ENCODE assay signal across 19 cellular contexts in the genomic region with DNA sequence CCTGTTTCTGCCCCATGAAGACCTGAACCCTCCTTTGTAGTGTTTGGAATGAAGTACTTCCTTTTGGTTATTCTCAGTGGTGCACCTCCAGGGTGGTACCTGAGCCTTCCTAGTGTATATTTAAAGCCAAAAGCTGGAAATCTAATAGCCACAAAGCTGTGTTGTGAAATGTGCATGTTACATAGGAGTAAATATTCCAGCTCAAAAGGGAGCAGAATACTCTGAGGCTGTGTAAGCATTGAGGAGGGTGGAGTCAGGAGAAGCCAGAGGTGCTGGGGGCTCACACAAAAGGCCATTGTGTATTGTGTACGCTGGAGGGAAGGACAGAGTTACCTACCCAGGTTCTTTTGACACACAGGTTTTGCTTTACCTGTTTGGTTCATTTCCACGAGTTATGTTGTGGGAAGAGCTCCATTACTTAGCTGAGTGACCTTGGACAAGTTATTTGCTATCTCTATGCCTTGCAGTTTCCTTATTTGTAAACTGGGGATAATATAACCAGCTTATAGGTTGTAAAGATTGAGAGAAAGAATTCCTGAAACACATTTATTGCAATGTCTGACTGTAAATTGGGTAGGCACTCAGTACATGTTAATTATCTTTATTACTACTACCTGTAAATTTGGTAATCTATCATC. TPM values are rescaled to one million over a fixed set of nuclear protein-coding genes. Genes with fewer than 3 reads are reported as not detected.
DNase-seq lines count a peak whose midpoint lies in the region; ATAC-seq and TF ChIP-seq lines count a peak whose summit lies in the region.
"Had no signal": no experiment of that assay in that cellular context is flagged by ENCODE, and none has a peak within 500 bp of the region (broad histone marks: within the 10 kb centered on the region; RNA-seq: fewer than 3 reads in every experiment).

No MANE protein-coding gene starts in this region.

- H3K27me3 ChIP-seq in body of pancreas = no peaks in the 10 kb centered on the region
- H3K27me3 ChIP-seq: SJCRH30 had no signal

- H3K27ac Mint-ChIP-seq in nephron progenitor cell = peak overlapping the region; percentile 59
- H3K27ac Mint-ChIP-seq: T-helper 17 cell had no signal

- H3K9me3 ChIP-seq in body of pancreas = no peaks in the 10 kb centered on the region
- H3K9me3 ChIP-seq: SJCRH30 had no signal

- no peak overlapping the region for H3K4me3 Mint-ChIP-seq in nephron progenitor cell
- H3K4me3 Mint-ChIP-seq: T-helper 17 cell had no signal

- no peak overlapping the region for H3K27ac ChIP-seq in body of pancreas
- H3K27ac ChIP-seq: SJCRH30 had no signal

- peaks cover 29% of the 10 kb centered on the region for H3K4me1 Mint-ChIP-seq in nephron progenitor cell

- peaks cover 3% of the 10 kb centered on the region for H3K4me1 ChIP-seq in body of pancreas
- H3K4me1 ChIP-seq: SJCRH30 had no signal

- TF ChIP-seq CTCF in body of pancreas (IDR thresholded peaks at IDR 0.05) (no peak), nephron progenitor cell (IDR thresholded peaks at IDR 0.05) (no peak)

- H3K36me3 Mint-ChIP-seq in nephron progenitor cell (ENCODE audit: low read depth) = peaks cover 6% of the 10 kb centered on the region

- H3K9me3 Mint-ChIP-seq in nephron progenitor cell = no peaks in the 10 kb centered on the region

- H3K4me3 ChIP-seq in body of pancreas = no peak overlapping the region
- H3K4me3 ChIP-seq: SJCRH30 had no signal

- intact Hi-C loops in body of pancreas (cut with DNase I) = no loop called here

- TF ChIP-seq POLR2A in body of pancreas (IDR thresholded peaks at IDR 0.05) = no peak

- peak; percentile 33 for ATAC-seq in body of pancreas
- ATAC-seq in GM18517 (IDR thresholded peaks at IDR 0.05; ENCODE audit: unreplicated experiment) = no peak
- no peak for ATAC-seq in HG03045 (IDR thresholded peaks at IDR 0.05; ENCODE audit: unreplicated experiment)
- ATAC-seq: Panc1, T-helper 17 cell had no signal

- no peaks in the 10 kb centered on the region for H3K36me3 ChIP-seq in body of pancreas (replicated peaks in 1 of 2; ENCODE audit: insufficient read depth in 1 of 2, low read depth in 2 of 2)
- H3K36me3 ChIP-seq: SJCRH30 had no signal

- WGBS in body of pancreas, 2 donors = 32 to 39% methylated on average over 2 of the region's 2 CpGs

- DNase-seq in ELF-1 (ENCODE audit: low read depth, low spot score) = peak; percentile 16
- peak; percentile 51 for DNase-seq in NCI-H146 (lab: John Stamatoyannopoulos, UW)
- DNase-seq in body of pancreas = no peak
- DNase-seq in nephron progenitor cell = no peak
- no peak for DNase-seq in AG08395 (ENCODE audit: low spot score)
- DNase-seq in GOT3 (lab: John Stamatoyannopoulos, UW) = no peak
- DNase-seq: C1 segment of cervical spinal cord, DND-41, HCEC 1CT, KG1, NCI-H1417 treated with DMSO at 0.1 percent for 48 hours, NCI-H2029 treated with DMSO at 0.1 percent for 48 hours, SJCRH30, T-helper 17 cell had no signal

- no peaks in the 10 kb centered on the region for H3K27me3 Mint-ChIP-seq in nephron progenitor cell (ENCODE audit: low read depth, poor library complexity)

RNA-seq across cellular contexts. Expression of a gene that starts 24.7 kb away (rescaled TPM):
- under 1 TPM in 1 of 2 donors, not detected in 1; 0.78 TPM for total RNA-seq in body of pancreas
- total RNA-seq: A673, NCI-H460, SJCRH30 had no signal

Comparison
In these comparisons a context has a peak if more than half of its experiments do, and no peak if none do; other contexts are left out.
1. DNase-seq: peak in ELF-1 (single experiment) and NCI-H146 (single experiment); none in body of pancreas (0 of 4), nephron progenitor cell (single experiment), AG08395 (single experiment) and GOT3 (single experiment).